Comparison of ENCODE assay signal across 1 cellular context in the genomic region with DNA sequence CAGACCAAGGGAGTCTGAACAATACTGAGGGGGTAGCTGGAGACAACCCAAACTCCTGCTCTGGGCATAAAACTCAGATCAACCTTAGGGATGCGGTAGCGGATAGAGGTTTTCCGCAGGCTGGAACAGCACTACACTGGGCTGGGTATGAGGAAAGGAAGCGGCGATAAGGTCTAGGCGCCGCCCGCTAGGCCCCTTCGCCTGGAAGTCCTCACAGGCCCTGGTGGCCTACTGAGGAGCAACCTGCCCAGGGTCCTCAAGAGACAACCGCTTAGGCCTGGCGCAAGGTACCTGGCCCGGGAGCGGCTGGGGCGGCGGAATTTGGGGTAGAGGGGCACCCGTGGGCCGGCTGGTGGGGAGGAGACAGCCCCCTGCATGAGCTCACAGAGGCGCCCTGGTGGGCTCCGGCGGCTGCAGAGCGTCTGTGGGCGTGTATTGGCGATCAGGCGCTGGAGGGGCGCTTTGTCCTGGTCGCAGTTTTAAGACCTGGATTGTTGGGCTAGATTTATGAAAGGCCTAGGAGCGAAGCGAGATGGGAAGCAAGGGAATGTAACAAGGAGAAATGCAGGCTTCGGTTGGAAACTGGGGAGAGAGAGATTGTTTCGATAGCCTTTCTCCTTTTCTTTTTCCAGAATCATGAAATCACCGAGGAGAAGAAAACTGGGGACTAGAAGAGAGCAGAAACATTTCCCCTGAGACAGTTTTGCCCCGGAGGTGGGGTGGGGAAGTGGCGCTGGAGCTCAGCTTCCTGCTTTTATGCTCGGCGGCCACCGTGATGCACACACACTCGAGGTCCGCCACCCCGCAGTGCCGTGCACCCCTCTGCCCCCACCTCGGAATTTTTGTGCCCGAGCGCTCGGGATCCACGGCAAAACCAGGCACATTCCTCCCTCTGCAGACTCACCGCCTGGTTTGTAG.
TF ChIP-seq lines count a peak whose summit lies in the region.

No MANE protein-coding gene starts in this region.

TF ChIP-seq in IMR-90, 13 proteins besides CTCF, POLR2A, EP300 and RAD21:
- no peak for TF ChIP-seq MAFK (IDR thresholded peaks at IDR 0.05; ENCODE audit: low read depth, low read length)
- TF ChIP-seq, protein P1, sequence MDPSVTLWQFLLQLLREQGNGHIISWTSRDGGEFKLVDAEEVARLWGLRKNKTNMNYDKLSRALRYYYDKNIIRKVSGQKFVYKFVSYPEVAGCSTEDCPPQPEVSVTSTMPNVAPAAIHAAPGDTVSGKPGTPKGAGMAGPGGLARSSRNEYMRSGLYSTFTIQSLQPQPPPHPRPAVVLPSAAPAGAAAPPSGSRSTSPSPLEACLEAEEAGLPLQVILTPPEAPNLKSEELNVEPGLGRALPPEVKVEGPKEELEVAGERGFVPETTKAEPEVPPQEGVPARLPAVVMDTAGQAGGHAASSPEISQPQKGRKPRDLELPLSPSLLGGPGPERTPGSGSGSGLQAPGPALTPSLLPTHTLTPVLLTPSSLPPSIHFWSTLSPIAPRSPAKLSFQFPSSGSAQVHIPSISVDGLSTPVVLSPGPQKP (IDR thresholded peaks at IDR 0.05; ENCODE audit: borderline replicate concordance, low read depth, low read length): no peak
- TF ChIP-seq BHLHE40 (IDR thresholded peaks at IDR 0.05; ENCODE audit: low read depth, low read length): no peak
- TF ChIP-seq RFX5 (IDR thresholded peaks at IDR 0.05; ENCODE audit: low read depth, low read length): no peak
- TF ChIP-seq CHD1 (IDR thresholded peaks at IDR 0.05; ENCODE audit: low read depth, low read length): no peak
- TF ChIP-seq NFE2L2 (IDR thresholded peaks at IDR 0.05; ENCODE audit: low read depth, low read length): no peak
- no peak for TF ChIP-seq SMC3 (IDR thresholded peaks at IDR 0.05; ENCODE audit: low read depth, low read length)
- TF ChIP-seq FOS (IDR thresholded peaks at IDR 0.05; ENCODE audit: low read depth, low read length): no peak
- no peak for TF ChIP-seq MXI1 (IDR thresholded peaks at IDR 0.05; ENCODE audit: borderline replicate concordance, low read depth, low read length)
- TF ChIP-seq USF2 (IDR thresholded peaks at IDR 0.05; ENCODE audit: low read depth, low read length): no peak
- TF ChIP-seq MAZ (IDR thresholded peaks at IDR 0.05; ENCODE audit: borderline replicate concordance, low read depth, low read length): no peak
- TF ChIP-seq RCOR1 (IDR thresholded peaks at IDR 0.05; ENCODE audit: insufficient replicate concordance, low read length): no peak
- no peak for TF ChIP-seq CEBPB (IDR thresholded peaks at IDR 0.05; ENCODE audit: low read depth, low read length)
TF ChIP-seq in IMR-90: peak in this region for 0.
